Comparison of ENCODE assay signal across 14 cellular contexts in the genomic region with DNA sequence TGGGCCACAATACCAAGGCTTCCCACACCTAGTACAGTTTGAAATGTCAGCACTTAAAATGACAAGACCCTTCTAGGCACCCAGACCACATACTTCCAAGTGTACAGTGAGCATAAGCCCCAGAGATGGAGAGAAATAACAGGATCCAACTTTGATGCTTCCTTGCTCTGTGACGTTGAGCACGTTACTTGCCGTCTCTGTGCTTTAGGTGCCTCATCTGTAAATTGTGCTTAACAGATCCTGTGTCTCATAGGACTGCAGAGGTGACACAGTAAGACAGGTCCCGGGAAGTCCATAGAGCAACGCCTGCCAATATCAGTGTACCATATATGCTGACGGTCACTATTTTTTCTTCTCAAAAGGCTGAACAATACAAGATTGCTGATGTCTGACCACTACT. TPM values are rescaled to one million over a fixed set of nuclear protein-coding genes. Genes with fewer than 3 reads are reported as not detected.
DNase-seq lines count a peak whose midpoint lies in the region; ATAC-seq, FAIRE-seq and TF ChIP-seq lines count a peak whose summit lies in the region.
"Had no signal": no experiment of that assay in that cellular context is flagged by ENCODE, and none has a peak within 500 bp of the region (broad histone marks: within the 10 kb centered on the region; RNA-seq: fewer than 3 reads in every experiment).

No MANE protein-coding gene starts in this region.

- no peaks in the 10 kb centered on the region for H3K9me3 ChIP-seq in H9 (ENCODE audit: control insufficient read depth, low read depth, low read length)
- no peaks in the 10 kb centered on the region for H3K9me3 ChIP-seq in astrocyte (ENCODE audit: insufficient read depth, low read depth, low read length)
- no peaks in the 10 kb centered on the region for H3K9me3 ChIP-seq in keratinocyte (ENCODE audit: control insufficient read depth, low read depth, low read length)
- H3K9me3 ChIP-seq: ovary had no signal

- no peaks in the 10 kb centered on the region; the same call in 1 of the 2 replicates for H3K27me3 ChIP-seq in H9 (ENCODE audit: insufficient read depth, low read length)
- H3K27me3 ChIP-seq in astrocyte (ENCODE audit: insufficient read depth, low read length) = no peaks in the 10 kb centered on the region
- no peaks in the 10 kb centered on the region for H3K27me3 ChIP-seq in keratinocyte (ENCODE audit: control insufficient read depth, extremely low read depth, insufficient read depth, low read length)
- H3K27me3 ChIP-seq in foreskin keratinocyte = no peaks in the 10 kb centered on the region
- H3K27me3 ChIP-seq: ovary had no signal

- H3K4me3 ChIP-seq in astrocyte (ENCODE audit: insufficient read depth, low read depth, low read length) (no peak overlapping the region), keratinocyte (ENCODE audit: control insufficient read depth in 2 of 3, extremely low read depth in 1 of 3, insufficient read depth in 2 of 3, low read depth in 1 of 3, low read length in 3 of 3) (peak overlapping the region in 2 of 3 experiments; percentile 15 to 42)
- H3K4me3 ChIP-seq: ovary had no signal

- dilution Hi-C loops in keratinocyte (cut with MboI; ENCODE audit: extremely low pct_ligation_motif_present, low sequenced_read_pairs) = no loop called here

- no peak overlapping the region for H3K56ac ChIP-seq in H9 (ENCODE audit: insufficient read length, low read depth, low read length)

- no peak overlapping the region for H2BK5ac ChIP-seq in H9 (ENCODE audit: insufficient read length, low read length)

- no peaks in the 10 kb centered on the region for H3K9me1 ChIP-seq in keratinocyte (ENCODE audit: control insufficient read depth, extremely low read depth, insufficient read depth, low read length)

- H3T11ph ChIP-seq in H9 (ENCODE audit: low read length) = no peak overlapping the region

- H3K9ac ChIP-seq in H9 (ENCODE audit: extremely low read depth, insufficient read length, low read length) (no peak overlapping the region), astrocyte (ENCODE audit: low read length) (peak overlapping the region; percentile 76), keratinocyte (ENCODE audit: control insufficient read depth, extremely low read depth, insufficient read depth, low read length) (peak overlapping the region; percentile 34)

- H3K23me2 ChIP-seq in H9 (ENCODE audit: insufficient read length, low read depth, low read length, poor library complexity, severe bottlenecking) = peaks cover 6% of the 10 kb centered on the region

- H3K27ac ChIP-seq in H9 (ENCODE audit: insufficient read length, low read depth, low read length) (peak overlapping the region; percentile 4), astrocyte (ENCODE audit: low read depth, low read length) (peak overlapping the region; percentile 77), keratinocyte (ENCODE audit: control insufficient read depth, insufficient read depth, low read length) (peak overlapping the region; percentile 74), foreskin keratinocyte (no peak overlapping the region)
- H3K27ac ChIP-seq: VCaP had no signal

- peak overlapping the region; percentile 3 for H3K4me2 ChIP-seq in H9 (ENCODE audit: insufficient read depth, insufficient read length, low read length)
- H3K4me2 ChIP-seq in astrocyte (ENCODE audit: low read length) = peak overlapping the region; percentile 83
- H3K4me2 ChIP-seq in keratinocyte (ENCODE audit: control insufficient read depth, extremely low read depth, insufficient read depth, low read depth, low read length) = peak overlapping the region; percentile 73

- no CpG with 5 or more reads among the region's 6 CpGs for WGBS in H9 (ENCODE audit: extremely low coverage, insufficient read length, low lambda C conversion rate)

- TF ChIP-seq CTCF in H9 (conservative IDR thresholded peaks at IDR 0.05) (no peak), astrocyte (IDR thresholded peaks at IDR 0.05; ENCODE audit: insufficient read depth, low read depth, low read length) (no peak), keratinocyte (optimal IDR thresholded peaks at IDR 0.05 in 1 of 3, IDR thresholded peaks at IDR 0.05 in 1 of 3, conservative IDR thresholded peaks at IDR 0.05 in 1 of 3; ENCODE audit: extremely low read depth in 1 of 3, insufficient read depth in 2 of 3, low read length in 3 of 3) (no peak), foreskin keratinocyte (conservative IDR thresholded peaks at IDR 0.05) (no peak)

- H2BK12ac ChIP-seq in H9 (ENCODE audit: insufficient read length, low read depth, low read length) = no peak overlapping the region

- H3K4me1 Mint-ChIP-seq in H9 = peaks cover 89 to 98% of the 10 kb centered on the region in 2 experiments
- H3K4me1 Mint-ChIP-seq in astrocyte (ENCODE audit: low read depth, unreplicated experiment) = peaks cover 48% of the 10 kb centered on the region
- peaks cover 31% of the 10 kb centered on the region for H3K4me1 Mint-ChIP-seq in stimulated activated effector memory CD8-positive, alpha-beta T cell treated with anti-CD3 and anti-CD28 coated beads, Interleukin-12 subunit alpha, Interleukin-12 subunit beta, amount 100 ng/mL, for 72 hours

- ATAC-seq in stimulated activated effector memory CD8-positive, alpha-beta T cell treated with anti-CD3 and anti-CD28 coated beads, Interleukin-12 subunit alpha, Interleukin-12 subunit beta, amount 100 ng/mL, for 72 hours = no peak
- no peak for ATAC-seq in GM21360 (IDR thresholded peaks at IDR 0.05; ENCODE audit: unreplicated experiment)
- no peak for ATAC-seq in GM18907 (IDR thresholded peaks at IDR 0.05; ENCODE audit: unreplicated experiment)
- no peak for ATAC-seq in foreskin keratinocyte

- peaks cover 9% of the 10 kb centered on the region for H3K79me1 ChIP-seq in H9 (ENCODE audit: insufficient read depth, low read depth, low read length, poor library complexity, severe bottlenecking)

- H2BK15ac ChIP-seq in H9 (ENCODE audit: low read depth, low read length) = no peak overlapping the region

- H3K36me3 Mint-ChIP-seq in H9 (ENCODE audit: insufficient read depth in 1 of 3, low read depth in 3 of 3) (peaks cover 23 to 56% (median 26%) of the 10 kb centered on the region in 3 experiments), astrocyte (ENCODE audit: low read depth, unreplicated experiment) (peaks cover 9% of the 10 kb centered on the region)
- peaks cover 6% of the 10 kb centered on the region for H3K36me3 Mint-ChIP-seq in stimulated activated effector memory CD8-positive, alpha-beta T cell treated with anti-CD3 and anti-CD28 coated beads, Interleukin-12 subunit alpha, Interleukin-12 subunit beta, amount 100 ng/mL, for 72 hours

- no peaks in the 10 kb centered on the region for H3K9me3 Mint-ChIP-seq in H9
- no peaks in the 10 kb centered on the region for H3K9me3 Mint-ChIP-seq in astrocyte (ENCODE audit: unreplicated experiment)
- H3K9me3 Mint-ChIP-seq in stimulated activated effector memory CD8-positive, alpha-beta T cell treated with anti-CD3 and anti-CD28 coated beads, Interleukin-12 subunit alpha, Interleukin-12 subunit beta, amount 100 ng/mL, for 72 hours = no peaks in the 10 kb centered on the region

- H3K36me3 ChIP-seq in astrocyte (ENCODE audit: insufficient read depth, low read length) (no peaks in the 10 kb centered on the region), keratinocyte (ENCODE audit: control insufficient read depth in 2 of 2, extremely low read depth in 1 of 2, insufficient read depth in 2 of 2, low read length in 2 of 2) (peaks cover 0 to 3% of the 10 kb centered on the region in 2 experiments)
- H3K36me3 ChIP-seq: ovary had no signal

- no peak overlapping the region for H4K5ac ChIP-seq in H9 (ENCODE audit: insufficient read length, low read depth, low read length)

- H3K27me3 Mint-ChIP-seq in H9 (ENCODE audit: low read depth) (no peaks in the 10 kb centered on the region; the same call in 1 of the 2 replicates), astrocyte (ENCODE audit: low read depth, unreplicated experiment) (no peaks in the 10 kb centered on the region)

- H3K79me2 ChIP-seq in H9 (ENCODE audit: insufficient read depth, low read length) (peaks cover 32% of the 10 kb centered on the region; the same call in 1 of the 2 replicates), astrocyte (ENCODE audit: insufficient read depth, low read length) (peaks cover 11% of the 10 kb centered on the region), keratinocyte (ENCODE audit: control insufficient read depth, insufficient read depth, low read length) (peaks cover 15% of the 10 kb centered on the region)

- no peak overlapping the region for H4K91ac ChIP-seq in H9 (ENCODE audit: insufficient read length, low read depth, low read length)

- H3K14ac ChIP-seq in H9 (ENCODE audit: insufficient read depth, low read length) = no peak overlapping the region

- H3K27ac Mint-ChIP-seq in H9 (peak overlapping the region; percentile 98 to 100 (median 99)), astrocyte (ENCODE audit: unreplicated experiment) (peak overlapping the region; percentile 98)
- H3K27ac Mint-ChIP-seq in stimulated activated effector memory CD8-positive, alpha-beta T cell treated with anti-CD3 and anti-CD28 coated beads, Interleukin-12 subunit alpha, Interleukin-12 subunit beta, amount 100 ng/mL, for 72 hours = peak overlapping the region; percentile 63

- no peak overlapping the region for H2BK20ac ChIP-seq in H9 (ENCODE audit: low read depth, low read length, poor library complexity, severe bottlenecking)

- H3K18ac ChIP-seq in H9 (ENCODE audit: insufficient read length, low read depth, low read length) = no peak overlapping the region

- no peak overlapping the region for H2AK5ac ChIP-seq in H9 (ENCODE audit: insufficient read length, low read length)

- H4K8ac ChIP-seq in H9 (replicated peaks; ENCODE audit: insufficient read length, low read depth, low read length) = no peak overlapping the region

- H3K4ac ChIP-seq in H9 (ENCODE audit: low read depth, low read length) = no peak overlapping the region

- peak overlapping the region in 1 of 2 experiments; percentile 81; a peak in 4 of 5 replicates for H3K4me3 Mint-ChIP-seq in H9
- H3K4me3 Mint-ChIP-seq in astrocyte (ENCODE audit: unreplicated experiment) = no peak overlapping the region
- H3K4me3 Mint-ChIP-seq in stimulated activated effector memory CD8-positive, alpha-beta T cell treated with anti-CD3 and anti-CD28 coated beads, Interleukin-12 subunit alpha, Interleukin-12 subunit beta, amount 100 ng/mL, for 72 hours = no peak overlapping the region

- H2BK120ac ChIP-seq in H9 (ENCODE audit: low read depth, low read length, poor library complexity, severe bottlenecking) = no peak overlapping the region

- FAIRE-seq in astrocyte (lab: Jason Lieb, UNC) (peak; percentile 17), keratinocyte (lab: Jason Lieb, UNC) (peak; percentile 20)

- H2AFZ ChIP-seq in H9 (ENCODE audit: low read length) (no peak overlapping the region), astrocyte (ENCODE audit: low read depth, low read length) (no peak overlapping the region), keratinocyte (ENCODE audit: control insufficient read depth, low read length) (no peak overlapping the region)

- DNase-seq in H9 (no peak), astrocyte (ENCODE audit: low read depth) (no peak), keratinocyte (ENCODE audit: low read depth, low spot score) (no peak), T1000 (lab: John Stamatoyannopoulos, UW) (no peak), foreskin keratinocyte (no peak)
- no peak for DNase-seq in stimulated activated effector memory CD8-positive, alpha-beta T cell treated with anti-CD3 and anti-CD28 coated beads, Interleukin-12 subunit alpha, Interleukin-12 subunit beta, amount 100 ng/mL, for 72 hours (ENCODE audit: low spot score in 2 of 2)
- DNase-seq: effector CD4-positive, alpha-beta T cell; NCI-H1048; RPMI8226; stimulated activated naive CD4-positive, alpha-beta T cell treated with Interleukin-2 at 50 U/mL for 16 hours had no signal

- no peak overlapping the region for H3K23ac ChIP-seq in H9 (ENCODE audit: insufficient read length, low read depth, low read length)

- H3K4me1 ChIP-seq in H9 (ENCODE audit: insufficient read depth, low read length) (peaks cover 50% of the 10 kb centered on the region), astrocyte (ENCODE audit: insufficient read depth, low read length) (peaks cover 41% of the 10 kb centered on the region), keratinocyte (ENCODE audit: control insufficient read depth, extremely low read depth, insufficient read depth, low read length) (peaks cover 51% of the 10 kb centered on the region), foreskin keratinocyte (peaks cover 26% of the 10 kb centered on the region)

- no peaks in the 10 kb centered on the region for H4K20me1 ChIP-seq in H9 (ENCODE audit: control insufficient read depth, insufficient read depth, insufficient read length)
- H4K20me1 ChIP-seq in astrocyte (ENCODE audit: insufficient read depth, low read length) = no peaks in the 10 kb centered on the region
- no peaks in the 10 kb centered on the region for H4K20me1 ChIP-seq in keratinocyte (ENCODE audit: control insufficient read depth, extremely low read depth, insufficient read depth, low read length)

RNA-seq across cellular contexts. Expression of gene LRIG1, which starts 59.1 kb away (rescaled TPM):
- total RNA-seq in H9 (2021) (63.3 and 70.3 TPM in 2 replicates), astrocyte (39.7 and 45.3 TPM in 2 replicates), foreskin keratinocyte (7.9 and 15.2 TPM in 2 replicates)
- polyA plus RNA-seq in keratinocyte (6.8 to 18.5 TPM (median 17.2 TPM) in 3 replicates), foreskin keratinocyte (2.6 and 6.8 TPM in 2 replicates)
- 2.9 TPM for polyA plus RNA-seq in keratinocyte (2011; ENCODE audit: low read depth)
- polyA plus RNA-seq in keratinocyte (2011; cell fraction: cytosol; rRNA removed) = 8.3 and 9.4 TPM in 2 replicates
- 22.2 and 27.2 TPM in 2 replicates for polyA plus RNA-seq in keratinocyte (2011; cell fraction: nucleus; rRNA removed)
- polyA plus RNA-seq in keratinocyte (2012; ENCODE audit: low replicate concordance) = 4.2 and 16.4 TPM in 2 replicates
- 27.4 to 75.5 TPM (median 34.8 TPM) in 3 replicates for polyA minus RNA-seq in keratinocyte
- polyA minus RNA-seq in keratinocyte (2011; cell fraction: cytosol; rRNA and poly(A)+ RNA removed) = 12.9 TPM
- 26.0 and 36.4 TPM in 2 replicates for polyA minus RNA-seq in keratinocyte (2011; cell fraction: nucleus; rRNA and poly(A)+ RNA removed)

Comparison
In these comparisons a context has a peak if more than half of its experiments do, and no peak if none do; other contexts are left out.
1. H3K4me2 ChIP-seq: peak in every context shown above with its lines; median percentile 83 in astrocyte; 73 in keratinocyte; 3 in H9.